In genomic region chr15:66999601-67000000, GRCh38 we compare ENCODE assay signal across 8 cellular contexts.
"Had no signal": no experiment of that assay in that cellular context is flagged by ENCODE, and none has a peak within 500 bp of the region (broad histone marks: within the 10 kb centered on the region; RNA-seq: fewer than 3 reads in every experiment).

No MANE protein-coding gene starts in this region.

- ATAC-seq: HCT116 had no signal

- H3K4me3 ChIP-seq: GM23248, HAP-1 had no signal

- H3K4me1 ChIP-seq: HAP-1 had no signal

- DNase-seq: GM23248, GOT3, H7, HFFc6, KG1 had no signal

- H3K27ac ChIP-seq: GM23248, HL-60 had no signal

- H3K9me3 ChIP-seq: HAP-1 had no signal

- H3K36me3 ChIP-seq: HAP-1 had no signal
